Comparison of ENCODE assay signal across 12 cellular contexts in the genomic region with DNA sequence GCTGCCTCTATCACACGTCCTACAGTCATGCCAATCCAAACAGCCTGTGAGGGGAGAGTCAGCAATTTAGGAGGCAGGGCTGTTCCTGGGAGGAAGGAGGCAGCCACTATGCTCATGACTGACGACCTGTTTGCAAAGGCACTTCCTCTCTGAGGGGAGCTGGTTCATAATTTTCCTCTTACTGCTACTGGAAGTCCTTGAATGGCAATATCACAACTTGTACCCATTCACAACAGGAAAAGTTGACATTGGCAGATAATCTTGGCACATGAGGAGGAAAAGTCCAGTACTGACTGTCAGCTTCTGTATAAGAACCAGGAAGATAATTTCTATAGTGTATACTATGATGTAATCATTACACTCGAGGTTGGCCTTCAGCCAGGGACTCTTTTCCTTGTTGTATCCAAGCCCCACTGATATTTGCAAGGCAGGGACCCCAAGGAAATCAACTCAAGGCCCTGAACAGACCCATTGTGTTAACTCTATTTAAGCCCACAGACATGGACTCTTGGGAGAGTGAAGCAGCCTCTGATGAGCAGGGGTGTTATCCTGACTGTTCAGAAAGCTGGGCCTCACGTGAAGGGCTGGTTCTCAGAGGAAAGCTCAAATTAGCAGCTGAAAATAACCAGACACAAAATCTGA.
DNase-seq lines count a peak whose midpoint lies in the region; ATAC-seq and TF ChIP-seq lines count a peak whose summit lies in the region.
"Had no signal": no experiment of that assay in that cellular context is flagged by ENCODE, and none has a peak within 500 bp of the region (broad histone marks: within the 10 kb centered on the region; RNA-seq: fewer than 3 reads in every experiment).

No MANE protein-coding gene starts in this region.

- H3K27ac ChIP-seq in left lung = peak overlapping the region in 1 of 2 donors; percentile 20
- H3K27ac ChIP-seq in thoracic aorta = peak overlapping the region; percentile 21 to 53
- H3K27ac ChIP-seq: VCaP had no signal

- H3K27me3 ChIP-seq in left lung (no peaks in the 10 kb centered on the region), thoracic aorta (replicated peaks; ENCODE audit: insufficient read depth) (no peaks in the 10 kb centered on the region)

- intact Hi-C loops in left lung (cut with DNase I) = no loop called here

- DNase-seq in NCI-H1417 (lab: John Stamatoyannopoulos, UW) (peak in 2 of 3 experiments; percentile 3 to 21), NCI-H1417 treated with DMSO at 0.1 percent for 48 hours (lab: John Stamatoyannopoulos, UW) (no peak), brain pericyte (ENCODE audit: low read depth, low spot score) (peak; percentile 12), left lung (no peak), thoracic aorta (ENCODE audit: low spot score) (peak; percentile 29), GM20000 (ENCODE audit: low spot score) (no peak), mesenteric fat pad (ENCODE audit: low spot score) (no peak)
- DNase-seq: CD8-positive, alpha-beta memory T cell; NCI-H510A treated with DMSO at 0.1 percent for 48 hours had no signal

- H3K9me3 ChIP-seq in left lung (peaks cover 0 to 2% of the 10 kb centered on the region in 2 donors), thoracic aorta (no peaks in the 10 kb centered on the region)
- H3K9me3 ChIP-seq: HAP-1 had no signal

- no peak overlapping the region for H3K4me3 ChIP-seq in left lung
- no peak overlapping the region for H3K4me3 ChIP-seq in thoracic aorta
- H3K4me3 ChIP-seq: HAP-1 had no signal

- peak; percentile 65 for ATAC-seq in left lung
- ATAC-seq in thoracic aorta (ENCODE audit: insufficient number of reproducible peaks, low FRiP score, low read depth) = peak; percentile 68
- ATAC-seq in GM21515 (IDR thresholded peaks at IDR 0.05; ENCODE audit: unreplicated experiment) = no peak

- H3K36me3 ChIP-seq in left lung (no peaks in the 10 kb centered on the region), thoracic aorta (no peaks in the 10 kb centered on the region)
- H3K36me3 ChIP-seq: HAP-1 had no signal

- TF ChIP-seq CTCF in left lung (IDR thresholded peaks at IDR 0.05) = no peak
- no peak for TF ChIP-seq CTCF in thoracic aorta (IDR thresholded peaks at IDR 0.05)
- TF ChIP-seq CTCF in GM20000 (IDR thresholded peaks at IDR 0.05; ENCODE audit: extremely low read depth, missing control alignments) = no peak

- H3K4me1 ChIP-seq in left lung (peaks cover 0 to 11% of the 10 kb centered on the region in 2 donors), thoracic aorta (ENCODE audit: control insufficient read depth in 1 of 2, low read depth in 2 of 2) (peaks cover 5 to 36% of the 10 kb centered on the region in 2 donors)
- H3K4me1 ChIP-seq: HAP-1 had no signal

Comparison
In these comparisons a context has a peak if more than half of its experiments do, and no peak if none do; other contexts are left out.
1. DNase-seq: peak in NCI-H1417 (2 of 3), brain pericyte (single experiment) and thoracic aorta (single experiment); none in NCI-H1417 treated with DMSO at 0.1 percent for 48 hours (single experiment), left lung (0 of 2), GM20000 (single experiment) and mesenteric fat pad (single experiment).